ENCODE assay signal across 6 cellular contexts in the genomic region with DNA sequence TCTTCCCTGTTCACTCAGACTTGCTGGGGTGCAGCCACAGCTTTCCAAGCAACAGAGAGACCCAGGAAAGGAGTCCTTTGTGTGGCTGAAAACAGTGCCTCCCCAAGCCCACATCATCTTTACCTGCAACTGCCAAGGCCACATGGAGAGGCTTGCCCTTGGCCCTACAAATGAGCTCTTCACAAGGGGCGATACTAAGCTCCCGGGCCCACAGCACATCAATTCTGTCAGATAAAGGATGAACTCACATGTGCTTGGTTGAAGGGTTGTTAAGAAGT.
"Had no signal": no experiment of that assay in that cellular context is flagged by ENCODE, and none has a peak within 500 bp of the region (broad histone marks: within the 10 kb centered on the region; RNA-seq: fewer than 3 reads in every experiment).

No MANE protein-coding gene starts in this region.

- DNase-seq: IMR-90, KBM-7, KG1 had no signal

- H3K27ac ChIP-seq: HL-60 had no signal

- H3K4me3 Mint-ChIP-seq: IgD-negative memory B cell had no signal

- H3K4me1 Mint-ChIP-seq: IgD-negative memory B cell had no signal

- H3K36me3 Mint-ChIP-seq: IgD-negative memory B cell had no signal

- H3K27ac Mint-ChIP-seq: IgD-negative memory B cell had no signal

- H3K4me3 ChIP-seq: K562 had no signal

- ATAC-seq: K562 had no signal
